ENCODE assay signal across 1 cellular context in genomic region chr2:230864605-230865323, GRCh38.
TF ChIP-seq lines count a peak whose summit lies in the region.

Gene ITM2C, plus strand, starts transcription at chr2:230864942. Its CDS starts 84 bp downstream, at chr2:230865026.

TF ChIP-seq in HepG2, 621 proteins besides CTCF, POLR2A, EP300 and RAD21 (continued from another document and continues in another):
- TF ChIP-seq, protein P1, sequence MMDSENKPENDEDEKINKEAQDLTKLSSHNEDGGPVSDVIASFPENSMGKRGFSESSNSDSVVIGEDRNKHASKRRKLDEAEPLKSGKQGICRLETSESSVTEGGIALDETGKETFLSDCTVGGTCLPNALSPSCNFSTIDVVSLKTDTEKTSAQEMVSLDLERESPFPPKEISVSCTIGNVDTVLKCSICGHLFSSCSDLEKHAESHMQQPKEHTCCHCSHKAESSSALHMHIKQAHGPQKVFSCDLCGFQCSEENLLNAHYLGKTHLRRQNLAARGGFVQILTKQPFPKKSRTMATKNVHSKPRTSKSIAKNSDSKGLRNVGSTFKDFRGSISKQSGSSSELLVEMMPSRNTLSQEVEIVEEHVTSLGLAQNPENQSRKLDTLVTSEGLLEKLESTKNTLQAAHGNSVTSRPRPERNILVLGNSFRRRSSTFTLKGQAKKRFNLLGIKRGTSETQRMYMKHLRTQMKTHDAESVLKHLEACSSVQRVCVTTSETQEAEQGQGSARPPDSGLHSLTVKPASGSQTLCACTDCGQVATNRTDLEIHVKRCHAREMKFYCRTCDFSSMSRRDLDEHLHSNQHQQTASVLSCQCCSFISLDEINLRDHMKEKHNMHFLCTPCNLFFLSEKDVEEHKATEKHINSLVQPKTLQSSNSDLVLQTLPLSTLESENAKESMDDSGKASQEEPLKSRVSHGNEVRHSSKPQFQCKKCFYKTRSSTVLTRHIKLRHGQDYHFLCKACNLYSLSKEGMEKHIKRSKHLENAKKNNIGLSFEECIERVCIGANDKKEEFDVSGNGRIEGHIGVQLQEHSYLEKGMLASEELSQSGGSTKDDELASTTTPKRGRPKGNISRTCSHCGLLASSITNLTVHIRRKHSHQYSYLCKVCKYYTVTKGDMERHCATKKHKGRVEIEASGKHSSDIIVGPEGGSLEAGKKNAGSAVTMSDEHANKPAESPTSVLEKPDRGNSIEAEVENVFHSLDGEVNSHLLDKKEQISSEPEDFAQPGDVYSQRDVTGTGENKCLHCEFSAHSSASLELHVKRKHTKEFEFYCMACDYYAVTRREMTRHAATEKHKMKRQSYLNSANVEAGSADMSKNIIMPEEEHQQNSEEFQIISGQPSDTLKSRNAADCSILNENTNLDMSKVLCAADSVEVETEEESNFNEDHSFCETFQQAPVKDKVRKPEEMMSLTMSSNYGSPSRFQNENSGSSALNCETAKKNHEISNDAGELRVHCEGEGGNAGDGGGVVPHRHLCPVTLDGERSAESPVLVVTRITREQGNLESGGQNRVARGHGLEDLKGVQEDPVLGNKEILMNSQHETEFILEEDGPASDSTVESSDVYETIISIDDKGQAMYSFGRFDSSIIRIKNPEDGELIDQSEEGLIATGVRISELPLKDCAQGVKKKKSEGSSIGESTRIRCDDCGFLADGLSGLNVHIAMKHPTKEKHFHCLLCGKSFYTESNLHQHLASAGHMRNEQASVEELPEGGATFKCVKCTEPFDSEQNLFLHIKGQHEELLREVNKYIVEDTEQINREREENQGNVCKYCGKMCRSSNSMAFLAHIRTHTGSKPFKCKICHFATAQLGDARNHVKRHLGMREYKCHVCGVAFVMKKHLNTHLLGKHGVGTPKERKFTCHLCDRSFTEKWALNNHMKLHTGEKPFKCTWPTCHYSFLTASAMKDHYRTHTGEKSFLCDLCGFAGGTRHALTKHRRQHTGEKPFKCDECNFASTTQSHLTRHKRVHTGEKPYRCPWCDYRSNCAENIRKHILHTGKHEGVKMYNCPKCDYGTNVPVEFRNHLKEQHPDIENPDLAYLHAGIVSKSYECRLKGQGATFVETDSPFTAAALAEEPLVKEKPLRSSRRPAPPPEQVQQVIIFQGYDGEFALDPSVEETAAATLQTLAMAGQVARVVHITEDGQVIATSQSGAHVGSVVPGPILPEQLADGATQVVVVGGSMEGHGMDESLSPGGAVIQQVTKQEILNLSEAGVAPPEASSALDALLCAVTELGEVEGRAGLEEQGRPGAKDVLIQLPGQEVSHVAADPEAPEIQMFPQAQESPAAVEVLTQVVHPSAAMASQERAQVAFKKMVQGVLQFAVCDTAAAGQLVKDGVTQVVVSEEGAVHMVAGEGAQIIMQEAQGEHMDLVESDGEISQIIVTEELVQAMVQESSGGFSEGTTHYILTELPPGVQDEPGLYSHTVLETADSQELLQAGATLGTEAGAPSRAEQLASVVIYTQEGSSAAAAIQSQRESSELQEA (CRISPR knock-in tag; IDR thresholded peaks at IDR 0.05; ENCODE audit: not compliant biosample characterization) = no peak
- no peak for TF ChIP-seq FLYWCH1 (CRISPR knock-in tag; IDR thresholded peaks at IDR 0.05)
- TF ChIP-seq MED13 (CRISPR knock-in tag; IDR thresholded peaks at IDR 0.05) = no peak
- TF ChIP-seq, protein P2, sequence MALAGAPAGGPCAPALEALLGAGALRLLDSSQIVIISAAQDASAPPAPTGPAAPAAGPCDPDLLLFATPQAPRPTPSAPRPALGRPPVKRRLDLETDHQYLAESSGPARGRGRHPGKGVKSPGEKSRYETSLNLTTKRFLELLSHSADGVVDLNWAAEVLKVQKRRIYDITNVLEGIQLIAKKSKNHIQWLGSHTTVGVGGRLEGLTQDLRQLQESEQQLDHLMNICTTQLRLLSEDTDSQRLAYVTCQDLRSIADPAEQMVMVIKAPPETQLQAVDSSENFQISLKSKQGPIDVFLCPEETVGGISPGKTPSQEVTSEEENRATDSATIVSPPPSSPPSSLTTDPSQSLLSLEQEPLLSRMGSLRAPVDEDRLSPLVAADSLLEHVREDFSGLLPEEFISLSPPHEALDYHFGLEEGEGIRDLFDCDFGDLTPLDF (CRISPR knock-in tag; IDR thresholded peaks at IDR 0.05) = 0 out of 2 replicates have a peak, but pooled peaks have one; percentile 32
- no peak for TF ChIP-seq BRF2 (CRISPR knock-in tag; IDR thresholded peaks at IDR 0.05)
- TF ChIP-seq, protein P3, sequence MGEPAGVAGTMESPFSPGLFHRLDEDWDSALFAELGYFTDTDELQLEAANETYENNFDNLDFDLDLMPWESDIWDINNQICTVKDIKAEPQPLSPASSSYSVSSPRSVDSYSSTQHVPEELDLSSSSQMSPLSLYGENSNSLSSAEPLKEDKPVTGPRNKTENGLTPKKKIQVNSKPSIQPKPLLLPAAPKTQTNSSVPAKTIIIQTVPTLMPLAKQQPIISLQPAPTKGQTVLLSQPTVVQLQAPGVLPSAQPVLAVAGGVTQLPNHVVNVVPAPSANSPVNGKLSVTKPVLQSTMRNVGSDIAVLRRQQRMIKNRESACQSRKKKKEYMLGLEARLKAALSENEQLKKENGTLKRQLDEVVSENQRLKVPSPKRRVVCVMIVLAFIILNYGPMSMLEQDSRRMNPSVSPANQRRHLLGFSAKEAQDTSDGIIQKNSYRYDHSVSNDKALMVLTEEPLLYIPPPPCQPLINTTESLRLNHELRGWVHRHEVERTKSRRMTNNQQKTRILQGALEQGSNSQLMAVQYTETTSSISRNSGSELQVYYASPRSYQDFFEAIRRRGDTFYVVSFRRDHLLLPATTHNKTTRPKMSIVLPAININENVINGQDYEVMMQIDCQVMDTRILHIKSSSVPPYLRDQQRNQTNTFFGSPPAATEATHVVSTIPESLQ (CRISPR knock-in tag; conservative IDR thresholded peaks at IDR 0.05) = no peak
- no peak for TF ChIP-seq ZNF569 (CRISPR knock-in tag; IDR thresholded peaks at IDR 0.05; ENCODE audit: borderline replicate concordance)
- no peak for TF ChIP-seq ZBTB21 (CRISPR knock-in tag; IDR thresholded peaks at IDR 0.05)
- TF ChIP-seq GATAD1 (CRISPR knock-in tag; IDR thresholded peaks at IDR 0.05) = peak; percentile 49; the same call in 1 of the 2 replicates
- no peak for TF ChIP-seq ZNF382 (CRISPR knock-in tag; IDR thresholded peaks at IDR 0.05; ENCODE audit: borderline replicate concordance)
- TF ChIP-seq ETV6 (CRISPR knock-in tag; conservative IDR thresholded peaks at IDR 0.05) = no peak
- no peak for TF ChIP-seq ZNF432 (CRISPR knock-in tag; IDR thresholded peaks at IDR 0.05; ENCODE audit: borderline replicate concordance)
- TF ChIP-seq RFXANK (CRISPR knock-in tag; IDR thresholded peaks at IDR 0.05) = no peak
- no peak for TF ChIP-seq CCDC6 (CRISPR knock-in tag; IDR thresholded peaks at IDR 0.05)
- TF ChIP-seq POGZ (CRISPR knock-in tag; IDR thresholded peaks at IDR 0.05) = peak; percentile 83; the same call in 1 of the 2 replicates
- TF ChIP-seq MTA1 (CRISPR knock-in tag; IDR thresholded peaks at IDR 0.05; ENCODE audit: borderline replicate concordance) = no peak
- TF ChIP-seq, protein P4, sequence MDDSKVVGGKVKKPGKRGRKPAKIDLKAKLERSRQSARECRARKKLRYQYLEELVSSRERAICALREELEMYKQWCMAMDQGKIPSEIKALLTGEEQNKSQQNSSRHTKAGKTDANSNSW (CRISPR knock-in tag; IDR thresholded peaks at IDR 0.05; ENCODE audit: borderline replicate concordance) = peak; percentile 73; the same call in 1 of the 2 replicates
- TF ChIP-seq ATF7-NPFF (CRISPR knock-in tag; IDR thresholded peaks at IDR 0.05; ENCODE audit: low read depth) = peak; percentile 65; the same call in 1 of the 2 replicates
- TF ChIP-seq ZNF224 (CRISPR knock-in tag; IDR thresholded peaks at IDR 0.05) = no peak
- TF ChIP-seq ZNF143 (CRISPR knock-in tag; IDR thresholded peaks at IDR 0.05) = no peak; the same call in 1 of the 2 replicates
- TF ChIP-seq RFX5 (IDR thresholded peaks at IDR 0.05; ENCODE audit: low read depth, low read length) = 0 out of 2 replicates have a peak, but pooled peaks have one; percentile 24
- no peak for TF ChIP-seq RORA (CRISPR knock-in tag; IDR thresholded peaks at IDR 0.05)
- peak; percentile 54 for TF ChIP-seq GABPA (IDR thresholded peaks at IDR 0.05; ENCODE audit: low read depth, low read length)
- peak; percentile 75 for TF ChIP-seq GABPA (CRISPR knock-in tag; IDR thresholded peaks at IDR 0.05; ENCODE audit: low read depth)
- TF ChIP-seq HNRNPH1 (optimal IDR thresholded peaks at IDR 0.05; ENCODE audit: low read depth, low read length) = no peak
- TF ChIP-seq PPARG (CRISPR knock-in tag; conservative IDR thresholded peaks at IDR 0.05) = no peak
- TF ChIP-seq GATA4 (IDR thresholded peaks at IDR 0.05; ENCODE audit: borderline replicate concordance, low read depth) = no peak; the same call in 1 of the 2 replicates
- TF ChIP-seq SRSF9 (IDR thresholded peaks at IDR 0.05; ENCODE audit: borderline replicate concordance, insufficient read depth, low read depth, low read length, poor library complexity, severe bottlenecking) = no peak
- no peak for TF ChIP-seq RARG (CRISPR knock-in tag; IDR thresholded peaks at IDR 0.05; ENCODE audit: low read depth)
- no peak for TF ChIP-seq ATAD3A (CRISPR knock-in tag; IDR thresholded peaks at IDR 0.05)
- TF ChIP-seq TFE3 (CRISPR knock-in tag; IDR thresholded peaks at IDR 0.05) = no peak
- TF ChIP-seq DPF2 (CRISPR knock-in tag; IDR thresholded peaks at IDR 0.05; ENCODE audit: borderline replicate concordance, low read depth) = 0 out of 2 replicates have a peak, but pooled peaks have one; percentile 29
- peak; percentile 70; the same call in 1 of the 2 replicates for TF ChIP-seq ZNF335 (CRISPR knock-in tag; IDR thresholded peaks at IDR 0.05)
- TF ChIP-seq RELA (CRISPR knock-in tag; IDR thresholded peaks at IDR 0.05) = no peak
- TF ChIP-seq SMAD9 (CRISPR knock-in tag; IDR thresholded peaks at IDR 0.05) = no peak
- TF ChIP-seq, protein P5, sequence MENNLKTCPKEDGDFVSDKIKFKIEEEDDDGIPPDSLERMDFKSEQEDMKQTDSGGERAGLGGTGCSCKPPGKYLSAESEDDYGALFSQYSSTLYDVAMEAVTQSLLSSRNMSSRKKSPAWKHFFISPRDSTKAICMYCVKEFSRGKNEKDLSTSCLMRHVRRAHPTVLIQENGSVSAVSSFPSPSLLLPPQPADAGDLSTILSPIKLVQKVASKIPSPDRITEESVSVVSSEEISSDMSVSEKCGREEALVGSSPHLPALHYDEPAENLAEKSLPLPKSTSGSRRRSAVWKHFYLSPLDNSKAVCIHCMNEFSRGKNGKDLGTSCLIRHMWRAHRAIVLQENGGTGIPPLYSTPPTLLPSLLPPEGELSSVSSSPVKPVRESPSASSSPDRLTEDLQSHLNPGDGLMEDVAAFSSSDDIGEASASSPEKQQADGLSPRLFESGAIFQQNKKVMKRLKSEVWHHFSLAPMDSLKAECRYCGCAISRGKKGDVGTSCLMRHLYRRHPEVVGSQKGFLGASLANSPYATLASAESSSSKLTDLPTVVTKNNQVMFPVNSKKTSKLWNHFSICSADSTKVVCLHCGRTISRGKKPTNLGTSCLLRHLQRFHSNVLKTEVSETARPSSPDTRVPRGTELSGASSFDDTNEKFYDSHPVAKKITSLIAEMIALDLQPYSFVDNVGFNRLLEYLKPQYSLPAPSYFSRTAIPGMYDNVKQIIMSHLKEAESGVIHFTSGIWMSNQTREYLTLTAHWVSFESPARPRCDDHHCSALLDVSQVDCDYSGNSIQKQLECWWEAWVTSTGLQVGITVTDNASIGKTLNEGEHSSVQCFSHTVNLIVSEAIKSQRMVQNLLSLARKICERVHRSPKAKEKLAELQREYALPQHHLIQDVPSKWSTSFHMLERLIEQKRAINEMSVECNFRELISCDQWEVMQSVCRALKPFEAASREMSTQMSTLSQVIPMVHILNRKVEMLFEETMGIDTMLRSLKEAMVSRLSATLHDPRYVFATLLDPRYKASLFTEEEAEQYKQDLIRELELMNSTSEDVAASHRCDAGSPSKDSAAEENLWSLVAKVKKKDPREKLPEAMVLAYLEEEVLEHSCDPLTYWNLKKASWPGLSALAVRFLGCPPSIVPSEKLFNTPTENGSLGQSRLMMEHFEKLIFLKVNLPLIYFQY (CRISPR knock-in tag; IDR thresholded peaks at IDR 0.05; ENCODE audit: borderline replicate concordance) = no peak
- TF ChIP-seq ZNF577 (CRISPR knock-in tag; IDR thresholded peaks at IDR 0.05; ENCODE audit: borderline replicate concordance, low read depth) = no peak
- TF ChIP-seq MAFG (CRISPR knock-in tag; IDR thresholded peaks at IDR 0.05) = 0 out of 2 replicates have a peak, but pooled peaks have one; percentile 22
- no peak for TF ChIP-seq EEA1 (CRISPR knock-in tag; IDR thresholded peaks at IDR 0.05; ENCODE audit: borderline replicate concordance)
- TF ChIP-seq ELF1 (CRISPR knock-in tag; IDR thresholded peaks at IDR 0.05) = peak; percentile 65
